Comparison of ENCODE assay signal across 8 cellular contexts in the genomic region with DNA sequence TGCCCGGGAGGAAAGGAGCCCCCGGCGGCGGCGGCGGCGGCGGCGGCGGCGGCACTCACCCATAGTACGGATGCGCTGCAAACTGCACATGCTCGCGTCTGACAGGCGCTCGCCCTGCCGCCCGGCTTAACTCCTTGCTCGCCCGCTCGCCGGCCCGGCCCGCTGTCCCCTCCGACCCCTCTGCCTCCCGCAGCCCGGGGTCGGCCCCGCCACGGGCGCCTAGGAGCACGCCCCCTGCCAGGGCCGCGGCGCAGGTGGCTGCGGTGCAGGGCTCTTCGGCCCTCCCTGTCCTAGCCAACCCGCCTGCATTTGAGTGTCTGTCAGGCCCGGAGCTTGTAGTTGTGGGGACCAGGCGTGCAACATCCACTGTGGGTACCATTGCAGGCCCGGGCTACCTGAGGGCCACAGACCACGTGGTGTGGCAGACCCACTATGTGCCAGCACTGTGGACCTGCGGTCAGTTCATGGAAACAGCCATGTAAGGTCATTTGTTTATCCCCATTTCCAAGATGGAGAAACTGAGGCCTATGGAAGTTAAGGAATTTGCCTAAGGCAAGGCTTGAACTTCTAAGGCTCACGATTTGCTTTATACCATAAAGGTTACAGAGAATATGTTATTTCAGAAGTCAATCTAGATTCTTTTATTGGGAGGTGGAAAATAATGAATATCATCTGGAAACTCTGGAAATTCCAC. TPM values are rescaled to one million over a fixed set of nuclear protein-coding genes. Genes with fewer than 3 reads are reported as not detected.
DNase-seq lines count a peak whose midpoint lies in the region; ATAC-seq, FAIRE-seq and TF ChIP-seq lines count a peak whose summit lies in the region.

No MANE protein-coding gene starts in this region.

- no peak overlapping the region for H3K27ac Mint-ChIP-seq in CD4-positive, alpha-beta T cell
- no peak overlapping the region for H3K27ac Mint-ChIP-seq in activated naive CD8-positive, alpha-beta T cell treated with anti-CD3 and anti-CD28 coated beads, Interleukin-2, amount 50 U/mL, for 24 hours

- H3K9me3 Mint-ChIP-seq in CD4-positive, alpha-beta T cell, result no peaks in the 10 kb centered on the region
- H3K9me3 Mint-ChIP-seq in activated naive CD8-positive, alpha-beta T cell treated with anti-CD3 and anti-CD28 coated beads, Interleukin-2, amount 50 U/mL, for 24 hours, result no peaks in the 10 kb centered on the region

- no peaks in the 10 kb centered on the region for H3K9me3 ChIP-seq in CD4-positive, alpha-beta T cell (ENCODE audit: control insufficient read depth, low read length)
- no peaks in the 10 kb centered on the region for H3K9me3 ChIP-seq in small intestine (ENCODE audit: control insufficient read depth, low read depth)

- no peak for FAIRE-seq in small intestine (lab: Jason Lieb, UNC)

- H3K27ac ChIP-seq in CD4-positive, alpha-beta T cell (ENCODE audit: low read depth, low read length), result no peak overlapping the region
- peak overlapping the region in 1 of 2 donors; percentile 57 for H3K27ac ChIP-seq in small intestine (ENCODE audit: low read depth in 1 of 2, low read length in 1 of 2)

- no peaks in the 10 kb centered on the region for H3K27me3 Mint-ChIP-seq in CD4-positive, alpha-beta T cell
- H3K27me3 Mint-ChIP-seq in activated naive CD8-positive, alpha-beta T cell treated with anti-CD3 and anti-CD28 coated beads, Interleukin-2, amount 50 U/mL, for 24 hours, result no peaks in the 10 kb centered on the region

- TF ChIP-seq CTCF in CD4-positive, alpha-beta T cell (IDR thresholded peaks at IDR 0.05), result no peak

- intact Hi-C loops in CD4-positive, alpha-beta T cell (cut with DNase I, micrococcal nuclease), result loop anchor here in 1 of 2 experiments (1.0 to 10.0 kb wide), 2 partner anchors 27 to 51 kb away; partner anchors contain the start of gene TMEM229B

- DNase-seq in CD4-positive, alpha-beta T cell, result peak in 6 of 10 experiments; percentile 4 to 47 (median 18)
- peak; percentile 58 for DNase-seq in NCI-H69 (lab: John Stamatoyannopoulos, UW)
- peak; percentile 30 for DNase-seq in activated naive CD8-positive, alpha-beta T cell treated with anti-CD3 and anti-CD28 coated beads, Interleukin-2, amount 50 U/mL, for 24 hours
- DNase-seq in small intestine, result peak; percentile 40
- DNase-seq in effector CD8-positive, alpha-beta T cell (lab: John Stamatoyannopoulos, UW), result no peak

- peaks cover 0 to 2% of the 10 kb centered on the region in 2 donors for H3K4me1 ChIP-seq in small intestine (ENCODE audit: control insufficient read depth in 2 of 2, insufficient read depth in 1 of 2, low read depth in 1 of 2, low read length in 1 of 2)

- H3K36me3 Mint-ChIP-seq in CD4-positive, alpha-beta T cell (ENCODE audit: low read depth), result no peaks in the 10 kb centered on the region
- no peaks in the 10 kb centered on the region for H3K36me3 Mint-ChIP-seq in activated naive CD8-positive, alpha-beta T cell treated with anti-CD3 and anti-CD28 coated beads, Interleukin-2, amount 50 U/mL, for 24 hours (ENCODE audit: low read depth)

- peak overlapping the region; percentile 85 for H3K4me3 Mint-ChIP-seq in CD4-positive, alpha-beta T cell
- peak overlapping the region; percentile 64 for H3K4me3 Mint-ChIP-seq in activated naive CD8-positive, alpha-beta T cell treated with anti-CD3 and anti-CD28 coated beads, Interleukin-2, amount 50 U/mL, for 24 hours

- H3K4me1 Mint-ChIP-seq in CD4-positive, alpha-beta T cell (ENCODE audit: low read depth), result peaks cover 37% of the 10 kb centered on the region
- peaks cover 9% of the 10 kb centered on the region for H3K4me1 Mint-ChIP-seq in activated naive CD8-positive, alpha-beta T cell treated with anti-CD3 and anti-CD28 coated beads, Interleukin-2, amount 50 U/mL, for 24 hours

- H3K27me3 ChIP-seq in CD4-positive, alpha-beta T cell (ENCODE audit: control insufficient read depth, insufficient read depth, low read length), result no peaks in the 10 kb centered on the region
- peaks cover 0 to 2% of the 10 kb centered on the region in 2 donors for H3K27me3 ChIP-seq in small intestine (ENCODE audit: control insufficient read depth in 2 of 2, insufficient read depth in 2 of 2, low read length in 2 of 2)

- no peaks in the 10 kb centered on the region for H3K36me3 ChIP-seq in small intestine (ENCODE audit: control insufficient read depth in 2 of 2, insufficient read depth in 2 of 2, low read length in 2 of 2)

- 4 to 6% (median 6%) methylated on average over 34 to 45 of the region's 45 CpGs for WGBS in small intestine, 3 donors

- CTCF ChIA-PET in CD4-positive, alpha-beta T cell (lab: Charles Lee), result interaction anchor here (1.2 kb wide), 1 partner anchor 28 kb away, joined by 5 read pairs; no protein-coding TSS in a partner anchor

- H3K4me3 ChIP-seq in iPS-11a (ENCODE audit: low read depth, low read length) (peak overlapping the region; percentile 55), small intestine (ENCODE audit: low read depth in 1 of 2, low read length in 2 of 2) (peak overlapping the region; percentile 66 to 95)

- ATAC-seq in CD4-positive, alpha-beta T cell (ENCODE audit: poor library complexity), result peak; percentile 64
- ATAC-seq in GM19372 (IDR thresholded peaks at IDR 0.05; ENCODE audit: low read depth, unreplicated experiment), result peak; percentile 59
- peak; percentile 67 for ATAC-seq in activated naive CD8-positive, alpha-beta T cell treated with anti-CD3 and anti-CD28 coated beads, Interleukin-2, amount 50 U/mL, for 24 hours
- no peak for ATAC-seq in HG03520 (IDR thresholded peaks at IDR 0.05; ENCODE audit: unreplicated experiment)

- POLR2A ChIA-PET in CD4-positive, alpha-beta T cell (lab: Charles Lee), result interaction anchor here (0.6 to 3.0 kb wide), 4 partner anchors 27 to 85 kb away, joined by 3 to 27 read pairs (median 4); partner anchors contain the start of genes PIGH and TMEM229B

RNA-seq across cellular contexts. Expression of gene PLEKHH1, which starts 17.6 kb away (rescaled TPM):
- under 1 TPM; 0.16 to 0.53 TPM for total RNA-seq in CD4-positive, alpha-beta T cell
- 10 to 100 TPM; 21.5 to 65.5 (median 29.5) TPM for polyA plus RNA-seq in small intestine

RNA-seq across cellular contexts. Expression of gene TMEM229B, which starts 27.0 kb away (rescaled TPM):
- 1 to 10 TPM; 7.1 to 9.1 TPM for total RNA-seq in CD4-positive, alpha-beta T cell
- polyA plus RNA-seq in small intestine, result 10 to 100 TPM in 2 of 3 donors, 1 to 10 TPM in 1; 6.5 to 27.5 (median 11.4) TPM
